8 cellular contexts compared by ENCODE assay signal in genomic region chr16:66551362-66551761, GRCh38. TPM values are rescaled to one million over a fixed set of nuclear protein-coding genes. Genes with fewer than 3 reads are reported as not detected.
DNase-seq lines count a peak whose midpoint lies in the region; ATAC-seq and TF ChIP-seq lines count a peak whose summit lies in the region.

No MANE protein-coding gene starts in this region.

- H3K27me3 ChIP-seq in BE2C = no peaks in the 10 kb centered on the region
- no peaks in the 10 kb centered on the region for H3K27me3 ChIP-seq in OCI-LY1 (ENCODE audit: insufficient read depth, low read length)
- H3K27me3 ChIP-seq in sigmoid colon = no peaks in the 10 kb centered on the region

- ATAC-seq in GM21576 (IDR thresholded peaks at IDR 0.05; ENCODE audit: unreplicated experiment) (peak; percentile 33), GM21390 (IDR thresholded peaks at IDR 0.05; ENCODE audit: unreplicated experiment) (no peak)

- peak overlapping the region; percentile 82 for H3K4me2 ChIP-seq in OCI-LY1 (ENCODE audit: low read length)

- no peaks in the 10 kb centered on the region; the same call in 1 of the 2 replicates for H3F3A ChIP-seq in OCI-LY1 (ENCODE audit: insufficient read depth, low read length)

- H3K79me2 ChIP-seq in OCI-LY1 (ENCODE audit: insufficient read depth, low read length) = peaks cover 24% of the 10 kb centered on the region

- no peak for TF ChIP-seq POLR2A in sigmoid colon (IDR thresholded peaks at IDR 0.05)

- H3K36me3 ChIP-seq in BE2C (no peaks in the 10 kb centered on the region), OCI-LY1 (ENCODE audit: insufficient read depth, low read length) (peaks cover 4% of the 10 kb centered on the region; the same call in 1 of the 2 replicates), sigmoid colon (peaks cover 0 to 4% (median 0%) of the 10 kb centered on the region in 4 donors)

- H3K4me3 ChIP-seq in BE2C (ENCODE audit: low read depth, low read length) (no peak overlapping the region), OCI-LY1 (ENCODE audit: low read depth, low read length, poor library complexity, severe bottlenecking) (peak overlapping the region; percentile 65), fibroblast of mammary gland (ENCODE audit: control insufficient read depth, low read depth, low read length) (no peak overlapping the region), sigmoid colon (no peak overlapping the region)

- H3K4me1 ChIP-seq in BE2C (no peaks in the 10 kb centered on the region; the same call in 1 of the 2 replicates), OCI-LY1 (ENCODE audit: insufficient read depth, low read length, severe bottlenecking) (peaks cover 82% of the 10 kb centered on the region), sigmoid colon (peaks cover 0 to 67% (median 43%) of the 10 kb centered on the region in 4 donors)

- H2AFZ ChIP-seq in OCI-LY1 (ENCODE audit: low read length) = no peak overlapping the region

- H3K9me3 ChIP-seq in BE2C = no peaks in the 10 kb centered on the region
- no peaks in the 10 kb centered on the region for H3K9me3 ChIP-seq in OCI-LY1 (ENCODE audit: low read length)
- H3K9me3 ChIP-seq in sigmoid colon = no peaks in the 10 kb centered on the region

- H4K20me1 ChIP-seq in OCI-LY1 (ENCODE audit: insufficient read depth, low read length) = no peaks in the 10 kb centered on the region

- TF ChIP-seq EP300 in sigmoid colon (IDR thresholded peaks at IDR 0.05) = no peak

- peak overlapping the region; percentile 85 for H3K27ac ChIP-seq in OCI-LY1 (ENCODE audit: low read depth, low read length, poor library complexity, severe bottlenecking)
- peak overlapping the region; percentile 87 to 98 (median 93) for H3K27ac ChIP-seq in sigmoid colon

- peak; percentile 51 for DNase-seq in BE2C
- DNase-seq in activated T-cell treated with anti-CD3 and anti-CD28 coated beads for 24 hours (ENCODE audit: low read depth) = peak; percentile 46
- peak; percentile 41 for DNase-seq in fibroblast of mammary gland (ENCODE audit: low read depth)
- no peak for DNase-seq in sigmoid colon
- no peak for DNase-seq in epidermal melanocyte (ENCODE audit: insufficient read length, low spot score)

- TF ChIP-seq CTCF in BE2C (IDR thresholded peaks at IDR 0.05; ENCODE audit: low read depth, low read length) (peak; percentile 43), OCI-LY1 (IDR thresholded peaks at IDR 0.05; ENCODE audit: low read length) (peak; percentile 41; the same call in 1 of the 2 replicates), fibroblast of mammary gland (conservative IDR thresholded peaks at IDR 0.05; ENCODE audit: control insufficient read depth, insufficient read depth, low read depth, low read length) (peak; percentile 20), sigmoid colon (IDR thresholded peaks at IDR 0.05) (peak in 2 of 4 experiments; percentile 13 to 15)

- 32 to 51% methylated on average over 6 of the region's 6 CpGs for WGBS in sigmoid colon, 2 donors

- peak overlapping the region; percentile 81 for H3K9ac ChIP-seq in OCI-LY1 (ENCODE audit: low read length)

- intact Hi-C loops in sigmoid colon (cut with DNase I) = loop anchor here (5.0 to 10.0 kb wide), 3 partner anchors 56 to 326 kb away; partner anchors contain the start of gene DYNC1LI2

- no peaks in the 10 kb centered on the region for H3K9me2 ChIP-seq in OCI-LY1 (ENCODE audit: low read depth, low read length)

RNA-seq across cellular contexts. Expression of gene CKLF, which starts 1.0 kb away (rescaled TPM):
- polyA plus RNA-seq in BE2C (2012; ENCODE audit: insufficient read depth, insufficient read length, low read depth) = 24.1 TPM
- total RNA-seq in sigmoid colon = 10 to 100 TPM; 24.1 to 53.6 (median 37.3) TPM
- 10 to 100 TPM; 40.2 to 57.4 (median 48.6) TPM for polyA plus RNA-seq in sigmoid colon

RNA-seq across cellular contexts. Expression of gene TK2, which starts 1.4 kb away (rescaled TPM):
- polyA plus RNA-seq in BE2C (2012; ENCODE audit: insufficient read depth, insufficient read length, low read depth) = 13.7 TPM
- 10 to 100 TPM; 17.6 to 32.7 (median 22.2) TPM for total RNA-seq in sigmoid colon
- 10 to 100 TPM in 2 of 3 donors, 1 to 10 TPM in 1; 9.6 to 15.0 (median 11.6) TPM for polyA plus RNA-seq in sigmoid colon

RNA-seq across cellular contexts. Expression of gene CMTM1, which starts 14.9 kb away (rescaled TPM):
- 9.5 TPM for polyA plus RNA-seq in BE2C (2012; ENCODE audit: insufficient read depth, insufficient read length, low read depth)
- 1 to 10 TPM in 3 of 4 donors, under 1 TPM in 1; 0.71 to 3.0 (median 1.6) TPM for total RNA-seq in sigmoid colon
- under 1 TPM in 1 of 3 donors, not detected in 2; 0.85 TPM for polyA plus RNA-seq in sigmoid colon

RNA-seq across cellular contexts. Expression of gene CMTM2, which starts 27.9 kb away (rescaled TPM):
- not detected for polyA plus RNA-seq in BE2C (2012; ENCODE audit: insufficient read depth, insufficient read length, low read depth)
- total RNA-seq in sigmoid colon = under 1 TPM in 1 of 4 donors, not detected in 3; 0.33 TPM
- not detected for polyA plus RNA-seq in sigmoid colon

RNA-seq across cellular contexts. Expression of gene CMTM3, which starts 53.1 kb away (rescaled TPM):
- polyA plus RNA-seq in BE2C (2012; ENCODE audit: insufficient read depth, insufficient read length, low read depth) = 57.2 TPM
- 10 to 100 TPM; 12.5 to 18.8 (median 17.3) TPM for total RNA-seq in sigmoid colon
- 10 to 100 TPM in 2 of 3 donors, 1 to 10 TPM in 1; 8.6 to 15.5 (median 10.2) TPM for polyA plus RNA-seq in sigmoid colon

Comparison
In these comparisons a context has a peak if more than half of its experiments do, and no peak if none do; other contexts are left out.
1. DNase-seq: peak in BE2C (single experiment), activated T-cell treated with anti-CD3 and anti-CD28 coated beads for 24 hours (single experiment) and fibroblast of mammary gland (single experiment); none in sigmoid colon (single experiment) and epidermal melanocyte (single experiment).